8 cellular contexts compared by ENCODE assay signal in genomic region chr11:64878494-64879225, GRCh38. TPM values are rescaled to one million over a fixed set of nuclear protein-coding genes. Genes with fewer than 3 reads are reported as not detected.
DNase-seq lines count a peak whose midpoint lies in the region; ATAC-seq, FAIRE-seq and TF ChIP-seq lines count a peak whose summit lies in the region.

TSS of gene EHD1 (minus strand) at chr11:64878621. CDS start at chr11:64878464, 157 bp downstream.

- WGBS in adrenal gland, 4 donors, result 0 to 1% (median 0%) methylated on average over 17 to 75 of the region's 75 CpGs
- WGBS in heart right ventricle, 2 donors, result 0 to 1% methylated on average over 68 to 75 of the region's 75 CpGs

- peak; percentile 100 for FAIRE-seq in GM12892 (lab: Jason Lieb, UNC)

- POLR2A ChIA-PET in T-cell (lab: Charles Lee), result interaction anchor here (0.5 to 1.1 kb wide), 9 partner anchors 10 to 677 kb away, joined by 3 to 8 read pairs (median 4); partner anchors contain the start of gene SF1 (in 1 of the 2)

- H3K27me3 Mint-ChIP-seq in T-cell, result no peaks in the 10 kb centered on the region

- CTCF ChIA-PET in T-cell (lab: Charles Lee), result interaction anchor here (0.5 to 1.3 kb wide), 8 partner anchors 10 to 822 kb away, joined by 3 to 5 read pairs (median 4); no protein-coding TSS in a partner anchor

- peaks cover 24 to 42% of the 10 kb centered on the region in 2 donors for H3K4me1 ChIP-seq in adrenal gland (replicated peaks in 1 of 2)
- H3K4me1 ChIP-seq in heart right ventricle, result peaks cover 16 to 70% (median 54%) of the 10 kb centered on the region in 9 donors
- peaks cover 48% of the 10 kb centered on the region for H3K4me1 ChIP-seq in upper lobe of right lung

- H3K9me3 Mint-ChIP-seq in T-cell, result no peaks in the 10 kb centered on the region

- H3K9me3 ChIP-seq in adrenal gland (replicated peaks in 1 of 3) (no peaks in the 10 kb centered on the region), heart right ventricle (no peaks in the 10 kb centered on the region), upper lobe of right lung (no peaks in the 10 kb centered on the region)

- H3K27ac Mint-ChIP-seq in T-cell, result peak within 1 kb of the TSS; percentile 96 to 97

- peak; percentile 63 for ATAC-seq in HG02852 (IDR thresholded peaks at IDR 0.05; ENCODE audit: unreplicated experiment)
- ATAC-seq in T-cell (replicated peaks in 1 of 4), result peak; percentile 79 to 90 (median 83)
- peak; percentile 92 to 96 (median 94) for ATAC-seq in heart right ventricle
- ATAC-seq in upper lobe of right lung, result peak; percentile 93

- intact Hi-C loops in adrenal gland (cut with DNase I) (no loop called here), heart right ventricle (cut with DNase I) (loop anchor here in 1 of 10 donors (2.0 kb wide), 1 partner anchor 24 kb away; no protein-coding TSS in a partner anchor), posterior vena cava (cut with DNase I) (no loop called here), upper lobe of right lung (cut with DNase I) (no loop called here)

- peak; percentile 100 for TF ChIP-seq POLR2A in GM12892 (IDR thresholded peaks at IDR 0.05; ENCODE audit: low read depth, low read length)
- peak; percentile 99 to 100 for TF ChIP-seq POLR2A in adrenal gland (IDR thresholded peaks at IDR 0.05)

- peaks cover 30% of the 10 kb centered on the region for H3K36me3 Mint-ChIP-seq in T-cell

- H3K36me3 ChIP-seq in adrenal gland (replicated peaks in 1 of 2) (peaks cover 0 to 3% of the 10 kb centered on the region in 2 donors), heart right ventricle (peaks cover 0 to 20% (median 0%) of the 10 kb centered on the region in 9 donors), upper lobe of right lung (peaks cover 12% of the 10 kb centered on the region)

- peak within 1 kb of the TSS; percentile 99 for H3K4me3 Mint-ChIP-seq in T-cell

- H3K27me3 ChIP-seq in adrenal gland (no peaks in the 10 kb centered on the region), heart right ventricle (no peaks in the 10 kb centered on the region), upper lobe of right lung (no peaks in the 10 kb centered on the region)

- H3K27ac ChIP-seq in adrenal gland (peak within 1 kb of the TSS; percentile 62 to 88 (median 77)), heart right ventricle (peak within 1 kb of the TSS; percentile 77 to 96 (median 94)), upper lobe of right lung (peak within 1 kb of the TSS; percentile 90)

- peak within 1 kb of the TSS; percentile 51 to 93 (median 82) for H3K4me3 ChIP-seq in adrenal gland
- peak within 1 kb of the TSS; percentile 68 to 99 (median 94) for H3K4me3 ChIP-seq in heart right ventricle
- peak within 1 kb of the TSS; percentile 99 for H3K4me3 ChIP-seq in upper lobe of right lung

- DNase-seq in GM12892 (ENCODE audit: insufficient read length) (peak; percentile 98), NCI-H1436 treated with DMSO at 0.1 percent for 48 hours (lab: John Stamatoyannopoulos, UW) (peak; percentile 92), T-cell (peak; percentile 98 to 100 (median 99)), adrenal gland (peak; percentile 98 to 100 (median 99)), heart right ventricle (peak; percentile 99), posterior vena cava (ENCODE audit: low spot score) (peak; percentile 99), upper lobe of right lung (peak; percentile 99)

- TF ChIP-seq CTCF in adrenal gland (IDR thresholded peaks at IDR 0.05) (peak in 3 of 6 experiments; percentile 30 to 42 (median 32)), heart right ventricle (IDR thresholded peaks at IDR 0.05) (peak in 8 of 9 donors; percentile 49 to 84 (median 64)), upper lobe of right lung (IDR thresholded peaks at IDR 0.05) (peak; percentile 62)

- peaks cover 51 to 64% (median 60%) of the 10 kb centered on the region in 3 donors for H3K4me1 Mint-ChIP-seq in T-cell

RNA-seq across cellular contexts. Expression of gene EHD1, which starts in this region (rescaled TPM):
- 76.6 TPM for polyA plus RNA-seq in GM12892 (2012; ENCODE audit: missing spikeins)
- 100 to 1,000 TPM; 126 to 286 (median 269) TPM for total RNA-seq in T-cell
- 100 to 1,000 TPM in 1 of 8 donors, 10 to 100 TPM in 7; 38.5 to 107 (median 57.1) TPM for total RNA-seq in adrenal gland
- 10 to 100 TPM; 14.3 to 50.4 (median 20.0) TPM for polyA plus RNA-seq in adrenal gland
- total RNA-seq in heart right ventricle, result 10 to 100 TPM; 30.7 to 73.1 (median 43.9) TPM
- 10 to 100 TPM; 26.0 to 39.7 TPM for polyA plus RNA-seq in heart right ventricle
- 100 to 1,000 TPM; 135 to 164 TPM for total RNA-seq in posterior vena cava
- 94.6 TPM for total RNA-seq in upper lobe of right lung

Comparison
In these comparisons a context has a peak if more than half of its experiments do, and no peak if none do; other contexts are left out.
1. Peak in every context shown above with its lines: DNase-seq, ATAC-seq, H3K4me3 ChIP-seq and H3K27ac ChIP-seq.